ENCODE assay signal across 8 cellular contexts in the genomic region with DNA sequence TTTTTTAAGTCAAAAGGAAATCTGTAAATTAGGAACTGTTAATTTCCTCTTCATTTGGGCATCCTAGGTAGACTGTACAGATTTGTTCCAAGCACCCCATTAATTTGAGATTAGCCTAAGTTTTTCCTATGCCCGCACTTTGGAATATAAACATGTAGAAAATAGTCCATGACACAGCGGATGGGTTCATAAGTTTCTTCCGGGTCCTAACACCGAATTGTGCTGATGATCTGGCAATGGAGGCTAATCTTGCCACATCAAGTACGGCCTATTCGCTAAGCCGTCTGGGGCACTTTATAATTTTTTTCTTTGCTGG. TPM values are rescaled to one million over a fixed set of nuclear protein-coding genes. Genes with fewer than 3 reads are reported as not detected.
DNase-seq lines count a peak whose midpoint lies in the region; ATAC-seq and TF ChIP-seq lines count a peak whose summit lies in the region.

No MANE protein-coding gene starts in this region.

- ATAC-seq in PC-3 = no peak

- peaks cover 13% of the 10 kb centered on the region for H3K4me1 Mint-ChIP-seq in T-helper 1 cell treated with Interleukin-12 subunit alpha and Interleukin-12 subunit beta and Interleukin-4 antibody, amounts not matched to agents 30 μg/mL and 1 μg/mL, for 36 hours (ENCODE audit: low read depth)

- no peaks in the 10 kb centered on the region for H3K9me3 ChIP-seq in PC-3 (ENCODE audit: low read length)
- H3K9me3 ChIP-seq in esophagus muscularis mucosa = no peaks in the 10 kb centered on the region
- no peaks in the 10 kb centered on the region for H3K9me3 ChIP-seq in prostate gland

- peak overlapping the region; percentile 96 for H3K4me2 ChIP-seq in PC-3 (ENCODE audit: low read length)

- peak overlapping the region; percentile 98 for H3K9ac ChIP-seq in PC-3 (ENCODE audit: low read length)

- intact Hi-C loops in PC-3 (cut with micrococcal nuclease) = loop anchor here (1.0 to 10.0 kb wide), 4 partner anchors 62 to 349 kb away; partner anchors contain the start of gene MED14
- intact Hi-C loops in esophagus muscularis mucosa (cut with DNase I) = loop anchor here (10.0 kb wide), 3 partner anchors 251 to 439 kb away; partner anchors contain the start of genes CXorf38, DDX3X and MED14
- intact Hi-C loops in prostate gland (cut with DNase I) = loop anchor here (10.0 kb wide), 1 partner anchor 251 kb away; the partner anchor contains the start of gene DDX3X

- no peak for TF ChIP-seq EP300 in esophagus muscularis mucosa (IDR thresholded peaks at IDR 0.05)

- H3K36me3 ChIP-seq in PC-3 (ENCODE audit: low read depth, low read length) = no peaks in the 10 kb centered on the region
- no peaks in the 10 kb centered on the region for H3K36me3 ChIP-seq in esophagus muscularis mucosa
- H3K36me3 ChIP-seq in prostate gland = no peaks in the 10 kb centered on the region

- CTCF ChIA-PET in PC-3 (lab: Charles Lee) = no interaction called here

- H3F3A ChIP-seq in PC-3 (ENCODE audit: low read length, unreplicated experiment) = no peaks in the 10 kb centered on the region

- TF ChIP-seq POLR2A in esophagus muscularis mucosa (IDR thresholded peaks at IDR 0.05; ENCODE audit: low read depth) (no peak), prostate gland (IDR thresholded peaks at IDR 0.05) (no peak)

- H3K9me2 ChIP-seq in PC-3 (replicated peaks; ENCODE audit: low read length) = no peaks in the 10 kb centered on the region

- 0% methylated on average over 7 of the region's 7 CpGs for WGBS in esophagus muscularis mucosa
- 0% methylated on average over 7 of the region's 7 CpGs for WGBS in prostate gland

- no peak for DNase-seq in T-helper 1 cell
- DNase-seq in PC-3 = no peak
- DNase-seq in esophagus muscularis mucosa (ENCODE audit: extremely low spot score) = no peak
- no peak for DNase-seq in prostate gland (ENCODE audit: low spot score)
- DNase-seq in NCI-H510A treated with DMSO at 0.1 percent for 48 hours (lab: John Stamatoyannopoulos, UW) = no peak
- DNase-seq in NCI-H82 treated with DMSO at 0.1 percent for 48 hours (lab: John Stamatoyannopoulos, UW; ENCODE audit: unreplicated experiment) = no peak
- DNase-seq in AG08395 (ENCODE audit: low spot score) = no peak

- H2AFZ ChIP-seq in PC-3 (ENCODE audit: low read length) = peak overlapping the region; percentile 88

- no peaks in the 10 kb centered on the region for H3K27me3 Mint-ChIP-seq in T-helper 1 cell treated with Interleukin-12 subunit alpha and Interleukin-12 subunit beta and Interleukin-4 antibody, amounts not matched to agents 30 μg/mL and 1 μg/mL, for 36 hours (ENCODE audit: low read depth)

- no peak for TF ChIP-seq CTCF in PC-3 (conservative IDR thresholded peaks at IDR 0.05; ENCODE audit: low read depth, low read length)
- TF ChIP-seq CTCF in esophagus muscularis mucosa (IDR thresholded peaks at IDR 0.05) = no peak
- TF ChIP-seq CTCF in prostate gland (IDR thresholded peaks at IDR 0.05) = no peak

- peaks cover 6% of the 10 kb centered on the region for H3K36me3 Mint-ChIP-seq in T-helper 1 cell treated with Interleukin-12 subunit alpha and Interleukin-12 subunit beta and Interleukin-4 antibody, amounts not matched to agents 30 μg/mL and 1 μg/mL, for 36 hours (ENCODE audit: low read depth)

- H3K27ac ChIP-seq in PC-3 (ENCODE audit: low read length) (peak overlapping the region; percentile 98), esophagus muscularis mucosa (replicated peaks in 1 of 4) (peak overlapping the region; percentile 95 to 98 (median 97)), prostate gland (peak overlapping the region; percentile 96 to 97)

- H3K4me3 ChIP-seq in PC-3 (ENCODE audit: low read length) (peak overlapping the region; percentile 94), esophagus muscularis mucosa (peak overlapping the region; percentile 75 to 96 (median 88)), prostate gland (peak overlapping the region; percentile 70 to 71)

- peaks cover 38% of the 10 kb centered on the region for H3K79me2 ChIP-seq in PC-3 (ENCODE audit: low read length)

- H3K27ac Mint-ChIP-seq in T-helper 1 cell treated with Interleukin-12 subunit alpha and Interleukin-12 subunit beta and Interleukin-4 antibody, amounts not matched to agents 30 μg/mL and 1 μg/mL, for 36 hours = peak overlapping the region; percentile 100

- POLR2A ChIA-PET in PC-3 (lab: Charles Lee; ENCODE audit: unreplicated experiment) = no interaction called here

- peak overlapping the region; percentile 91 for H3K4me3 Mint-ChIP-seq in T-helper 1 cell treated with Interleukin-12 subunit alpha and Interleukin-12 subunit beta and Interleukin-4 antibody, amounts not matched to agents 30 μg/mL and 1 μg/mL, for 36 hours

- H3K27me3 ChIP-seq in PC-3 (ENCODE audit: low read length) = no peaks in the 10 kb centered on the region
- H3K27me3 ChIP-seq in esophagus muscularis mucosa = no peaks in the 10 kb centered on the region
- no peaks in the 10 kb centered on the region for H3K27me3 ChIP-seq in prostate gland (replicated peaks; ENCODE audit: insufficient read depth)

- H4K20me1 ChIP-seq in PC-3 (ENCODE audit: low read length) = peaks cover 25% of the 10 kb centered on the region

- TSS peak; percentile 91 for BruUV-seq in PC-3 (replicated peaks; lab: Mats Ljungman, UMichigan)

- no peaks in the 10 kb centered on the region for H3K9me3 Mint-ChIP-seq in T-helper 1 cell treated with Interleukin-12 subunit alpha and Interleukin-12 subunit beta and Interleukin-4 antibody, amounts not matched to agents 30 μg/mL and 1 μg/mL, for 36 hours

- H3K4me1 ChIP-seq in PC-3 (ENCODE audit: insufficient read depth, low read length) (peaks cover 16% of the 10 kb centered on the region), esophagus muscularis mucosa (peaks cover 0 to 25% (median 10%) of the 10 kb centered on the region in 4 donors), prostate gland (replicated peaks) (no peaks in the 10 kb centered on the region)

RNA-seq across cellular contexts. Expression of gene USP9X, which starts 1.2 kb away (rescaled TPM):
- total RNA-seq in PC-3 (2014; rRNA removed) = 63.5 and 81.4 TPM in 2 replicates
- 100 to 1,000 TPM in 3 of 4 donors, 10 to 100 TPM in 1; 97.3 to 142 (median 113) TPM for total RNA-seq in esophagus muscularis mucosa
- total RNA-seq in prostate gland = 100 to 1,000 TPM in 1 of 2 donors, 10 to 100 TPM in 1; 47.9 to 115 TPM
